Comparison of ENCODE assay signal across 17 cellular contexts in genomic region chr2:38653380-38653714, GRCh38. TPM values are rescaled to one million over a fixed set of nuclear protein-coding genes. Genes with fewer than 3 reads are reported as not detected.
A peak's percentile ranks its signal among the peaks of the same experiment; 100 is the strongest.
DNase-seq lines count a peak whose midpoint lies in the region; ATAC-seq and TF ChIP-seq lines count a peak whose summit lies in the region.
"Had no signal": no experiment of that assay in that cellular context is flagged by ENCODE, and none has a peak within 500 bp of the region (broad histone marks: within the 10 kb centered on the region; RNA-seq: fewer than 3 reads in every experiment).

No MANE protein-coding gene starts in this region.

- intact Hi-C loops in mammary epithelial cell (cut with micrococcal nuclease) (no loop called here), breast epithelium (cut with DNase I; ENCODE audit: low total_unique reads) (no loop called here)

- no peak for TF ChIP-seq POLR2A in breast epithelium (IDR thresholded peaks at IDR 0.05)

- H3K9me3 ChIP-seq in mammary epithelial cell (replicated peaks; ENCODE audit: insufficient read depth, low read length) (no peaks in the 10 kb centered on the region), breast epithelium (no peaks in the 10 kb centered on the region)
- H3K9me3 ChIP-seq: mucosa of descending colon, pancreas, thyroid gland had no signal

- peak; percentile 6 for DNase-seq in mammary epithelial cell
- DNase-seq in breast epithelium (ENCODE audit: low spot score in 2 of 2): no peak
- no peak for DNase-seq in activated naive CD4-positive, alpha-beta T cell treated with anti-CD3 and anti-CD28 coated beads, Interleukin-2, amount 50 U/mL, for 72 hours (ENCODE audit: low spot score in 2 of 2)
- DNase-seq in stimulated activated naive CD8-positive, alpha-beta T cell treated with anti-CD3 and anti-CD28 coated beads, Interleukin-15, amount 100 ng/mL, for 72 hours: no peak
- no peak for DNase-seq in DMS153 treated with DMSO at 0.1 percent for 48 hours (lab: John Stamatoyannopoulos, UW; ENCODE audit: unreplicated experiment)
- no peak for DNase-seq in NCI-H1694 (lab: John Stamatoyannopoulos, UW)
- DNase-seq: activated gamma-delta T cell treated with Interleukin-2 at 50 U/mL for 16 hours, glutamatergic neuron, mucosa of descending colon, NCI-H1417, NCI-H524, pancreas, thyroid gland had no signal

- in situ Hi-C loops in mammary epithelial cell (cut with MboI; ENCODE audit: low sequenced_read_pairs in 2 of 2): no loop called here

- no peaks in the 10 kb centered on the region for H4K20me1 ChIP-seq in mammary epithelial cell (ENCODE audit: insufficient read depth, low read length)

- WGBS in mammary epithelial cell (ENCODE audit: low coverage, missing lambda C conversion rate): 100% methylated on average over 2 of the region's 2 CpGs

- no peak overlapping the region for H3K4me3 ChIP-seq in mammary epithelial cell (replicated peaks in 1 of 3; ENCODE audit: insufficient read depth in 1 of 3, low read depth in 2 of 3, low read length in 3 of 3)
- H3K4me3 ChIP-seq in breast epithelium: no peak overlapping the region
- H3K4me3 ChIP-seq: mucosa of descending colon, pancreas, thyroid gland had no signal

- H3K4me1 ChIP-seq in mammary epithelial cell (ENCODE audit: insufficient read depth, low read length) (peaks cover 1% of the 10 kb centered on the region), breast epithelium (no peaks in the 10 kb centered on the region)
- H3K4me1 ChIP-seq: thyroid gland had no signal

- BruUV-seq in mammary epithelial cell (replicated peaks; lab: Mats Ljungman, UMichigan): no TSS peak

- peak overlapping the region; percentile 65 to 83 for H3K27ac Mint-ChIP-seq in activated naive CD4-positive, alpha-beta T cell treated with anti-CD3 and anti-CD28 coated beads, Interleukin-2, amount 50 U/mL, for 72 hours
- H3K27ac Mint-ChIP-seq in stimulated activated naive CD8-positive, alpha-beta T cell treated with anti-CD3 and anti-CD28 coated beads, Interleukin-15, amount 100 ng/mL, for 72 hours: peak overlapping the region; percentile 96 to 97

- H3K4me3 Mint-ChIP-seq in stimulated activated naive CD8-positive, alpha-beta T cell treated with anti-CD3 and anti-CD28 coated beads, Interleukin-15, amount 100 ng/mL, for 72 hours: peak overlapping the region; percentile 48 to 72

- peak; percentile 18 for ATAC-seq in HG03378 (IDR thresholded peaks at IDR 0.05; ENCODE audit: unreplicated experiment)
- ATAC-seq in activated naive CD4-positive, alpha-beta T cell treated with anti-CD3 and anti-CD28 coated beads, Interleukin-2, amount 50 U/mL, for 72 hours: peak in 1 of 2 donors; percentile 64
- no peak for ATAC-seq in stimulated activated naive CD8-positive, alpha-beta T cell treated with anti-CD3 and anti-CD28 coated beads, Interleukin-15, amount 100 ng/mL, for 72 hours
- ATAC-seq in GM19455 (IDR thresholded peaks at IDR 0.05; ENCODE audit: unreplicated experiment): no peak
- ATAC-seq: Panc1 had no signal

- no peak overlapping the region for H2AFZ ChIP-seq in mammary epithelial cell (ENCODE audit: low read depth, low read length)

- H3K9ac ChIP-seq in mammary epithelial cell (ENCODE audit: insufficient read depth, low read length): no peak overlapping the region

- H3K27me3 Mint-ChIP-seq in stimulated activated naive CD8-positive, alpha-beta T cell treated with anti-CD3 and anti-CD28 coated beads, Interleukin-15, amount 100 ng/mL, for 72 hours: no peaks in the 10 kb centered on the region

- no peaks in the 10 kb centered on the region for H3K79me2 ChIP-seq in mammary epithelial cell (ENCODE audit: insufficient read depth, low read length)

- TF ChIP-seq CTCF in mammary epithelial cell (conservative IDR thresholded peaks at IDR 0.05 in 1 of 2, IDR thresholded peaks at IDR 0.05 in 1 of 2; ENCODE audit: extremely low read depth in 1 of 2, insufficient read depth in 1 of 2, low read depth in 1 of 2, low read length in 2 of 2): no peak
- no peak for TF ChIP-seq CTCF in breast epithelium (IDR thresholded peaks at IDR 0.05)

- peaks cover 4 to 16% of the 10 kb centered on the region in 2 donors for H3K9me3 Mint-ChIP-seq in activated naive CD4-positive, alpha-beta T cell treated with anti-CD3 and anti-CD28 coated beads, Interleukin-2, amount 50 U/mL, for 72 hours
- peaks cover 0 to 8% of the 10 kb centered on the region in 2 donors for H3K9me3 Mint-ChIP-seq in stimulated activated naive CD8-positive, alpha-beta T cell treated with anti-CD3 and anti-CD28 coated beads, Interleukin-15, amount 100 ng/mL, for 72 hours

- H3K27me3 ChIP-seq in mammary epithelial cell (ENCODE audit: insufficient read depth, low read length) (no peaks in the 10 kb centered on the region), breast epithelium (no peaks in the 10 kb centered on the region)
- H3K27me3 ChIP-seq: pancreas, thyroid gland had no signal

- peaks cover 4 to 21% of the 10 kb centered on the region in 2 donors for H3K36me3 Mint-ChIP-seq in activated naive CD4-positive, alpha-beta T cell treated with anti-CD3 and anti-CD28 coated beads, Interleukin-2, amount 50 U/mL, for 72 hours

- CTCF ChIA-PET in mammary epithelial cell (lab: Charles Lee; ENCODE audit: low non-redundant PET): no interaction called here

- peaks cover 66% of the 10 kb centered on the region for H3K4me1 Mint-ChIP-seq in stimulated activated naive CD8-positive, alpha-beta T cell treated with anti-CD3 and anti-CD28 coated beads, Interleukin-15, amount 100 ng/mL, for 72 hours

- no peak overlapping the region for H3K27ac ChIP-seq in mammary epithelial cell (ENCODE audit: insufficient read depth, low read depth, low read length)
- no peak overlapping the region for H3K27ac ChIP-seq in breast epithelium
- H3K27ac ChIP-seq: epithelial cell of prostate, thyroid gland had no signal

- dilution Hi-C loops in mammary epithelial cell (cut with HindIII; ENCODE audit: low sequenced_read_pairs): no loop called here

- no peak overlapping the region for H3K4me2 ChIP-seq in mammary epithelial cell (ENCODE audit: insufficient read depth, low read depth, low read length)

- H3K36me3 ChIP-seq in mammary epithelial cell (ENCODE audit: insufficient read depth, low read length): no peaks in the 10 kb centered on the region
- no peaks in the 10 kb centered on the region for H3K36me3 ChIP-seq in breast epithelium
- H3K36me3 ChIP-seq: pancreas, thyroid gland had no signal

RNA-seq across cellular contexts. Expression of gene GALM, which starts 12.6 kb away (rescaled TPM):
- total RNA-seq in mammary epithelial cell: under 1 TPM in 1 of 2 donors, not detected in 1; 0.50 TPM
- 0.17 TPM for polyA plus RNA-seq in mammary epithelial cell
- not detected for polyA minus RNA-seq in mammary epithelial cell
- total RNA-seq in breast epithelium: 10 to 100 TPM; 12.1 to 29.9 (median 22.5) TPM
- 10 to 100 TPM; 16.1 to 45.0 TPM for total RNA-seq in activated naive CD4-positive, alpha-beta T cell treated with anti-CD3 and anti-CD28 coated beads, Interleukin-2, amount 50 U/mL, for 72 hours

RNA-seq across cellular contexts. Expression of gene HNRNPLL, which starts 50.6 kb away (rescaled TPM):
- total RNA-seq in mammary epithelial cell (10 to 100 TPM; 36.0 to 46.0 TPM), breast epithelium (10 to 100 TPM; 48.3 to 75.1 (median 57.0) TPM)
- polyA plus RNA-seq in mammary epithelial cell: 17.2 TPM
- 37.6 TPM for polyA minus RNA-seq in mammary epithelial cell
- total RNA-seq in activated naive CD4-positive, alpha-beta T cell treated with anti-CD3 and anti-CD28 coated beads, Interleukin-2, amount 50 U/mL, for 72 hours: 10 to 100 TPM; 49.1 to 61.8 TPM

Comparison
In these comparisons a context has a peak if more than half of its experiments do, and no peak if none do; other contexts are left out.
1. RNA of gene GALM, which starts 12.6 kb away (total RNA-seq): 16.1 to 45.0 TPM in activated naive CD4-positive, alpha-beta T cell treated with anti-CD3 and anti-CD28 coated beads, Interleukin-2, amount 50 U/mL, for 72 hours and 12.1 to 29.9 TPM in breast epithelium; 0.50 TPM in mammary epithelial cell; every median in the first group is over 4 times any median in the second.